Comparison of ENCODE assay signal across 29 cellular contexts in the genomic region with DNA sequence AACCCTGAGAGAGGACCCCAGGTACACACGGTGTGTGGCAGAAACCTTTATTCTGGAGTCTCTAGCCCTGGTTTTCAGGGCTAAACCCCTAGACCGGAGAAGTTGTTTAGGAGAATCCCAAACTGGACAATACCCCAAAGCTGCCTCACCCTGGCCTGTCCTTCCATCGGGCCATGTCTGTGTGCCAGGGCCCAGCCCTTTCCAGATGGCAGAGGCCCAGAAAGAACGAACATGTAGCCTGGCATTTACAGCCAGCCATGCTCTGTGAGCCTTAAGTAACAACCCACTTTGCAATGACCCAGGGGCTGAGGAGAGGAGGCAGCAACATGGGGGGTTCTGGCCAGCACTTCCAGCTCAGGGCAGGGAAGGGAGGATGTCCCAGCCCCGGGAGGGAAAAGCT.
DNase-seq lines count a peak whose midpoint lies in the region; ATAC-seq, FAIRE-seq and TF ChIP-seq lines count a peak whose summit lies in the region.
"Had no signal": no experiment of that assay in that cellular context is flagged by ENCODE, and none has a peak within 500 bp of the region (broad histone marks: within the 10 kb centered on the region; RNA-seq: fewer than 3 reads in every experiment).

No MANE protein-coding gene starts in this region.

- H3K36me3 ChIP-seq in HUES64 (ENCODE audit: insufficient read depth, low read length) = no peaks in the 10 kb centered on the region
- H3K36me3 ChIP-seq in H1 (ENCODE audit: control insufficient read depth in 2 of 4, insufficient read depth in 4 of 4, low read length in 3 of 4) = no peaks in the 10 kb centered on the region
- H3K36me3 ChIP-seq in tibial artery = peaks cover 0 to 12% (median 10%) of the 10 kb centered on the region in 3 donors
- H3K36me3 ChIP-seq in right lobe of liver = peaks cover 0 to 4% (median 0%) of the 10 kb centered on the region in 4 donors

- peak overlapping the region; percentile 3; the same call in 1 of the 2 replicates for H2BK15ac ChIP-seq in H1 (ENCODE audit: low read length)

- peak overlapping the region; percentile 18; the same call in 1 of the 2 replicates for H2BK5ac ChIP-seq in H1 (ENCODE audit: low read depth, low read length)

- CTCF ChIA-PET in H1 (lab: Charles Lee; ENCODE audit: partially characterized antibody) = interaction anchor here (1.3 to 10.0 kb wide), 9 partner anchors 10 to 219 kb away, joined by 3 to 95 read pairs (median 11); partner anchors contain the start of gene SH3PXD2A

- peak overlapping the region; percentile 7 for H4K91ac ChIP-seq in H1 (replicated peaks; ENCODE audit: insufficient read length, low read length)

- no peak overlapping the region for H3K14ac ChIP-seq in H1 (ENCODE audit: insufficient read length)

- H2AFZ ChIP-seq in H1 (ENCODE audit: low read length) = no peak overlapping the region

- peak overlapping the region; percentile 37; the same call in 1 of the 2 replicates for H2BK20ac ChIP-seq in H1 (ENCODE audit: low read length)

- WGBS in HUES64 = 85% methylated on average over 5 of the region's 5 CpGs
- WGBS in H1 (ENCODE audit: extremely low coverage in 1 of 2, insufficient coverage in 1 of 2, insufficient read length in 1 of 2, insufficient replicate concordance in 2 of 2, low coverage in 1 of 2, low lambda C conversion rate in 2 of 2, missing lambda C conversion rate in 1 of 2), 2 experiments = 94% methylated on average over 5 of the region's 5 CpGs; no CpG with 5 or more reads in 1 of the 2 experiments
- 70% methylated on average over 2 of the region's 5 CpGs for WGBS in right lobe of liver (ENCODE audit: insufficient coverage, low coverage, low lambda C conversion rate, missing lambda C conversion rate)

- H4K5ac ChIP-seq in H1 (ENCODE audit: insufficient read length, low read depth, low read length) = peak overlapping the region; percentile 13

- H4K8ac ChIP-seq in H1 (ENCODE audit: extremely low read depth, insufficient read depth, low read length) = no peak overlapping the region

- no peak for FAIRE-seq in H1 (lab: Jason Lieb, UNC)
- FAIRE-seq: astrocyte, GM12892 had no signal

- TF ChIP-seq CTCF in H1 (IDR thresholded peaks at IDR 0.05; ENCODE audit: control extremely low read depth in 1 of 3, insufficient read depth in 1 of 3, low read depth in 1 of 3, low read length in 3 of 3) = no peak
- TF ChIP-seq CTCF in tibial artery (IDR thresholded peaks at IDR 0.05) = no peak
- no peak for TF ChIP-seq CTCF in right lobe of liver (IDR thresholded peaks at IDR 0.05)

- no peaks in the 10 kb centered on the region for H3K23me2 ChIP-seq in H1 (ENCODE audit: low read depth, low read length)

- H3K4me3 ChIP-seq in HUES64 (ENCODE audit: low read length) = no peak overlapping the region
- H3K4me3 ChIP-seq in H1 (ENCODE audit: extremely low read depth in 1 of 4, insufficient read depth in 2 of 4, low read depth in 3 of 4, low read length in 4 of 4) = no peak overlapping the region
- H3K4me3 ChIP-seq in tibial artery = no peak overlapping the region
- no peak overlapping the region for H3K4me3 ChIP-seq in right lobe of liver
- H3K4me3 ChIP-seq: upper lobe of left lung had no signal

- intact Hi-C loops in tibial artery (cut with DNase I; ENCODE audit: low total_unique reads) (no loop called here), right lobe of liver (cut with DNase I) (no loop called here)

- H3K23ac ChIP-seq in H1 (ENCODE audit: insufficient read length) = no peak overlapping the region

- DNase-seq in H1 (ENCODE audit: low read depth in 1 of 2, low spot score in 2 of 2) (no peak), left lobe of liver (ENCODE audit: low spot score) (peak; percentile 60), tibial artery (no peak), superior temporal gyrus (ENCODE audit: extremely low spot score) (no peak), dedifferentiated amniotic fluid mesenchymal stem cell (ENCODE audit: extremely low spot score) (no peak), right lobe of liver (no peak)
- DNase-seq in stimulated activated CD4-positive, alpha-beta T cell treated with anti-CD3 and anti-CD28 coated beads, Interleukin-2, amount 100 ng/mL, for 48 hours = no peak
- DNase-seq: activated CD4-positive, alpha-beta T cell treated with anti-CD3 and anti-CD28 coated beads, Interleukin-2, amount 50 U/mL, for 48 hours; activated gamma-delta T cell treated with Interleukin-2 at 50 U/mL for 16 hours; activated T-cell treated with anti-CD3 and anti-CD28 coated beads, Interleukin-2, amount 50 U/mL, for 48 hours; central memory CD4-positive, alpha-beta T cell; COR-L47; dermis blood vessel endothelial cell; DMS53; HCEC 1CT; left colon; NCI-H146; NCI-H2107; NCI-H446; NCI-H774; stimulated activated CD4-positive, alpha-beta T cell treated with anti-CD3 and anti-CD28 coated beads, Interleukin-15, amount 100 ng/mL, for 24 hours; T-cell; upper lobe of left lung had no signal

- H3K56ac ChIP-seq in H1 (replicated peaks; ENCODE audit: insufficient read length, low read depth, low read length) = no peak overlapping the region

- H3K4me1 ChIP-seq in HUES64 (ENCODE audit: insufficient read depth, low read length) (peaks cover 32% of the 10 kb centered on the region), H1 (replicated peaks in 1 of 4; ENCODE audit: control insufficient read depth in 3 of 4, insufficient read depth in 4 of 4, low read length in 3 of 4) (peaks cover 8 to 35% (median 27%) of the 10 kb centered on the region in 4 experiments), tibial artery (peaks cover 5 to 71% (median 63%) of the 10 kb centered on the region in 4 donors), right lobe of liver (peaks cover 0 to 16% (median 0%) of the 10 kb centered on the region in 4 donors)

- no peaks in the 10 kb centered on the region for H4K20me1 ChIP-seq in H1 (replicated peaks in 1 of 2; ENCODE audit: control insufficient read depth in 1 of 2, insufficient read depth in 2 of 2, low read length in 2 of 2)

- H2BK120ac ChIP-seq in H1 (replicated peaks; ENCODE audit: low read depth, low read length) = peak overlapping the region; percentile 73

- POLR2A ChIA-PET in H1 (lab: Charles Lee; ENCODE audit: partially characterized antibody) = interaction anchor here (0.6 to 4.0 kb wide), 6 partner anchors 9 to 215 kb away, joined by 3 to 20 read pairs (median 4); no protein-coding TSS in a partner anchor

- H2AK5ac ChIP-seq in H1 (ENCODE audit: low read depth, low read length) = peak overlapping the region; percentile 30; the same call in 1 of the 2 replicates

- TF ChIP-seq EP300 in H1 (IDR thresholded peaks at IDR 0.05; ENCODE audit: borderline replicate concordance in 1 of 2, low read depth in 2 of 2, low read length in 2 of 2) = no peak

- peak overlapping the region; percentile 51; the same call in 1 of the 2 replicates for H3K27ac ChIP-seq in HUES64 (ENCODE audit: low read depth, low read length)
- 0 out of 2 replicates have a peak overlapping the region, but pooled peaks have one; percentile 56 for H3K27ac ChIP-seq in H1 (ENCODE audit: low read depth, low read length)
- peak overlapping the region; percentile 84 to 87 for H3K27ac ChIP-seq in tibial artery
- no peak overlapping the region for H3K27ac ChIP-seq in right lobe of liver
- H3K27ac ChIP-seq: C4-2B, upper lobe of left lung had no signal

- ATAC-seq in left lobe of liver (peak; percentile 48), right lobe of liver (no peak)
- ATAC-seq: esophagus mucosa; left colon; stimulated activated effector memory CD8-positive, alpha-beta T cell treated with anti-CD3 and anti-CD28 coated beads, Interleukin-12 subunit alpha, Interleukin-12 subunit beta, amount 100 ng/mL, for 72 hours; T-cell had no signal

- peak overlapping the region; percentile 71; the same call in 1 of the 2 replicates for H3K18ac ChIP-seq in H1 (ENCODE audit: extremely low read depth, low read length)

- H3K27me3 ChIP-seq in HUES64 (ENCODE audit: insufficient read depth, low read length) = no peaks in the 10 kb centered on the region
- no peaks in the 10 kb centered on the region for H3K27me3 ChIP-seq in H1 (replicated peaks in 1 of 4; ENCODE audit: control insufficient read depth in 3 of 4, extremely low read depth in 1 of 4, insufficient read depth in 3 of 4, low read length in 3 of 4)
- H3K27me3 ChIP-seq in tibial artery = no peaks in the 10 kb centered on the region
- H3K27me3 ChIP-seq in right lobe of liver = no peaks in the 10 kb centered on the region
- H3K27me3 ChIP-seq: upper lobe of left lung had no signal

- H3K79me2 ChIP-seq in H1 (ENCODE audit: control insufficient read depth in 1 of 2, insufficient read depth in 2 of 2, low read length in 2 of 2) = no peaks in the 10 kb centered on the region; a peak in 1 of 4 replicates

- no peak for TF ChIP-seq RAD21 in H1 (IDR thresholded peaks at IDR 0.05 in 1 of 2, conservative IDR thresholded peaks at IDR 0.05 in 1 of 2; ENCODE audit: low read depth in 2 of 2, low read length in 2 of 2)

- H3K9me3 ChIP-seq in HUES64 (ENCODE audit: insufficient read depth, low read depth, low read length) (no peaks in the 10 kb centered on the region), H1 (ENCODE audit: insufficient read depth in 2 of 2, low read depth in 1 of 2, low read length in 1 of 2) (no peaks in the 10 kb centered on the region), tibial artery (no peaks in the 10 kb centered on the region), right lobe of liver (no peaks in the 10 kb centered on the region)
- H3K9me3 ChIP-seq: upper lobe of left lung had no signal

- peaks cover 4% of the 10 kb centered on the region; the same call in 1 of the 2 replicates for H3K79me1 ChIP-seq in H1 (ENCODE audit: low read depth, low read length)

- H3K9ac ChIP-seq in HUES64 (ENCODE audit: low read depth, low read length) (no peak overlapping the region), H1 (replicated peaks in 1 of 4; ENCODE audit: extremely low read depth in 1 of 4, low read depth in 3 of 4, low read length in 3 of 4) (no peak overlapping the region)

- H3K4ac ChIP-seq in H1 (replicated peaks; ENCODE audit: insufficient read length, low read depth, low read length) = no peak overlapping the region

- TF ChIP-seq POLR2A in H1 (IDR thresholded peaks at IDR 0.05; ENCODE audit: control extremely low read depth in 1 of 2, low read depth in 2 of 2, low read length in 2 of 2) = no peak
- no peak for TF ChIP-seq POLR2A in right lobe of liver (IDR thresholded peaks at IDR 0.05)

- no peak overlapping the region for H3K4me2 ChIP-seq in H1 (ENCODE audit: insufficient read depth in 1 of 2, low read depth in 2 of 2, low read length in 2 of 2)

- H2BK12ac ChIP-seq in H1 (ENCODE audit: low read depth, low read length) = peak overlapping the region; percentile 40; the same call in 1 of the 2 replicates

TF ChIP-seq in H1, 55 proteins besides CTCF, POLR2A, EP300 and RAD21 (continues in another document):
- TF ChIP-seq JUND (IDR thresholded peaks at IDR 0.05; ENCODE audit: low read length) (no peak), ASH2L (IDR thresholded peaks at IDR 0.05; ENCODE audit: low read length) (no peak), JUN (IDR thresholded peaks at IDR 0.05; ENCODE audit: low read depth, low read length) (no peak), NANOG (IDR thresholded peaks at IDR 0.05; ENCODE audit: insufficient read depth, low read depth, low read length, poor library complexity, severe bottlenecking) (no peak), POLR2AphosphoS5 (IDR thresholded peaks at IDR 0.05; ENCODE audit: low read depth, low read length) (no peak), FOSL1 (IDR thresholded peaks at IDR 0.05; ENCODE audit: insufficient read depth, low read depth, low read length) (no peak), TAF7 (optimal IDR thresholded peaks at IDR 0.05; ENCODE audit: borderline replicate concordance, low read depth, low read length) (no peak)

Comparison
In these comparisons a context has a peak if more than half of its experiments do, and no peak if none do; other contexts are left out.
1. H3K27ac ChIP-seq: peak in HUES64 (single experiment), H1 (single experiment) and tibial artery (2 of 2); none in right lobe of liver (0 of 3).